In genomic region chr4:47530801-47531200, GRCh38 we compare ENCODE assay signal across 12 cellular contexts. TPM values are rescaled to one million over a fixed set of nuclear protein-coding genes. Genes with fewer than 3 reads are reported as not detected.
DNase-seq lines count a peak whose midpoint lies in the region; ATAC-seq and TF ChIP-seq lines count a peak whose summit lies in the region.
"Had no signal": no experiment of that assay in that cellular context is flagged by ENCODE, and none has a peak within 500 bp of the region (broad histone marks: within the 10 kb centered on the region; RNA-seq: fewer than 3 reads in every experiment).

No MANE protein-coding gene starts in this region.

- H3K4me3 Mint-ChIP-seq in Calu3 (ENCODE audit: low read depth, unreplicated experiment) = no peak overlapping the region
- peak overlapping the region in 1 of 2 donors; percentile 64 for H3K4me3 Mint-ChIP-seq in effector memory CD8-positive, alpha-beta T cell

- DNase-seq in Calu3 = no peak
- no peak for DNase-seq in PC-9
- DNase-seq in effector memory CD8-positive, alpha-beta T cell = no peak
- DNase-seq in sigmoid colon = no peak
- no peak for DNase-seq in sciatic nerve (ENCODE audit: low spot score)
- DNase-seq in stimulated activated naive CD4-positive, alpha-beta T cell treated with Interleukin-2 at 50 U/mL for 16 hours (lab: John Stamatoyannopoulos, UW) = no peak
- DNase-seq in mesenteric fat pad (ENCODE audit: low spot score) = no peak
- DNase-seq: activated CD4-positive, alpha-beta T cell treated with anti-CD3 and anti-CD28 coated beads for 4 hours; CD4-positive, CD25-positive, alpha-beta regulatory T cell; NCI-H2029 had no signal

- POLR2A ChIA-PET in PC-9 (lab: Charles Lee; ENCODE audit: unreplicated experiment) = no interaction called here

- H3K4me3 ChIP-seq in PC-9 (no peak overlapping the region), sigmoid colon (no peak overlapping the region)

- no peaks in the 10 kb centered on the region for H3K27me3 Mint-ChIP-seq in Calu3 (ENCODE audit: unreplicated experiment)
- H3K27me3 Mint-ChIP-seq in effector memory CD8-positive, alpha-beta T cell = no peaks in the 10 kb centered on the region
- H3K27me3 Mint-ChIP-seq: CD4-positive, CD25-positive, alpha-beta regulatory T cell had no signal

- H3K36me3 Mint-ChIP-seq in Calu3 (ENCODE audit: insufficient read depth, unreplicated experiment) = no peaks in the 10 kb centered on the region
- H3K36me3 Mint-ChIP-seq in effector memory CD8-positive, alpha-beta T cell (ENCODE audit: insufficient read depth) = peaks cover 4% of the 10 kb centered on the region

- no peaks in the 10 kb centered on the region for H3K9me2 ChIP-seq in PC-9 (ENCODE audit: insufficient read depth)

- H2AFZ ChIP-seq in PC-9 = no peak overlapping the region

- intact Hi-C loops in Calu3 (cut with micrococcal nuclease; ENCODE audit: unreplicated experiment) = loop anchor here (2.0 kb wide), 1 partner anchor 20 kb away; no protein-coding TSS in a partner anchor
- intact Hi-C loops in PC-9 (cut with micrococcal nuclease; ENCODE audit: unreplicated experiment) = loop anchor here (1.0 to 2.0 kb wide), 3 partner anchors 34 to 68 kb away; partner anchors contain the start of genes ATP10D and COMMD8
- intact Hi-C loops in sigmoid colon (cut with DNase I) = no loop called here
- intact Hi-C loops in sciatic nerve (cut with DNase I) = no loop called here

- no peak for TF ChIP-seq EP300 in sigmoid colon (IDR thresholded peaks at IDR 0.05)

- no peak for TF ChIP-seq CTCF in Calu3 (IDR thresholded peaks at IDR 0.05; ENCODE audit: unreplicated experiment)
- TF ChIP-seq CTCF in PC-9 (conservative IDR thresholded peaks at IDR 0.05) = no peak
- TF ChIP-seq CTCF in sigmoid colon (IDR thresholded peaks at IDR 0.05) = no peak

- peaks cover 14% of the 10 kb centered on the region for H3F3A ChIP-seq in PC-9 (ENCODE audit: insufficient read depth, low read depth)

- BruUV-seq in Calu3 (replicated peaks; lab: Mats Ljungman, UMichigan) (no TSS peak), PC-9 (replicated peaks; lab: Mats Ljungman, UMichigan) (no TSS peak)

- CTCF ChIA-PET in Calu3 (lab: Charles Lee) (no interaction called here), PC-9 (lab: Charles Lee) (interaction anchor here (0.6 kb wide), 1 partner anchor 343 kb away, joined by 3 read pairs; no protein-coding TSS in a partner anchor)

- H3K27me3 ChIP-seq in PC-9 (ENCODE audit: insufficient read depth, low read depth) (no peaks in the 10 kb centered on the region), sigmoid colon (no peaks in the 10 kb centered on the region)

- ATAC-seq in effector memory CD8-positive, alpha-beta T cell (replicated peaks) = no peak
- ATAC-seq in sciatic nerve (no peak), GM19351 (IDR thresholded peaks at IDR 0.05; ENCODE audit: unreplicated experiment) (no peak)

- peak overlapping the region; percentile 28 for H3K27ac Mint-ChIP-seq in Calu3 (ENCODE audit: unreplicated experiment)
- H3K27ac Mint-ChIP-seq in effector memory CD8-positive, alpha-beta T cell = peak overlapping the region; percentile 73 to 90

- H3K4me1 Mint-ChIP-seq in Calu3 (ENCODE audit: low read depth, unreplicated experiment) = peaks cover 18% of the 10 kb centered on the region
- H3K4me1 Mint-ChIP-seq in effector memory CD8-positive, alpha-beta T cell (ENCODE audit: low read depth in 2 of 2) = peaks cover 47 to 61% of the 10 kb centered on the region in 2 donors

- no peaks in the 10 kb centered on the region for H3K79me2 ChIP-seq in PC-9 (ENCODE audit: low read depth)

- peaks cover 28% of the 10 kb centered on the region for H3K36me3 ChIP-seq in PC-9 (ENCODE audit: low read depth)
- peaks cover 0 to 47% (median 0%) of the 10 kb centered on the region in 4 donors for H3K36me3 ChIP-seq in sigmoid colon

- 100% methylated on average over 1 of the region's 1 CpG for WGBS in sigmoid colon, 2 donors

- no peak for TF ChIP-seq POLR2A in sigmoid colon (IDR thresholded peaks at IDR 0.05)

- H3K27ac ChIP-seq in PC-9 (peak overlapping the region; percentile 66), sigmoid colon (peak overlapping the region in 3 of 4 donors; percentile 57 to 78 (median 73))
- H3K27ac ChIP-seq: KMS-11 had no signal

- H3K9me3 Mint-ChIP-seq in Calu3 (ENCODE audit: low read depth, unreplicated experiment) = no peaks in the 10 kb centered on the region
- no peaks in the 10 kb centered on the region for H3K9me3 Mint-ChIP-seq in effector memory CD8-positive, alpha-beta T cell

- H4K20me1 ChIP-seq in PC-9 (ENCODE audit: insufficient read depth) = no peaks in the 10 kb centered on the region

- H3K9me3 ChIP-seq in PC-9 (ENCODE audit: insufficient read depth, low read depth) (peaks cover 24% of the 10 kb centered on the region; the same call in 1 of the 2 replicates), sigmoid colon (no peaks in the 10 kb centered on the region)

- H3K4me1 ChIP-seq in PC-9 (replicated peaks; ENCODE audit: insufficient read depth) (peaks cover 28% of the 10 kb centered on the region), sigmoid colon (peaks cover 0 to 27% (median 20%) of the 10 kb centered on the region in 4 donors)

- peak overlapping the region; percentile 42; the same call in 1 of the 2 replicates for H3K4me2 ChIP-seq in PC-9
- H3K4me2 ChIP-seq: KMS-11 had no signal

RNA-seq across cellular contexts. Expression of gene ATP10D, which starts 45.7 kb away (rescaled TPM):
- total RNA-seq in Calu3 (2022) (11.0 and 13.8 TPM in 2 replicates), PC-9 (2021) (29.3 and 35.2 TPM in 2 replicates), sigmoid colon (10 to 100 TPM; 16.8 to 21.0 (median 18.7) TPM), sciatic nerve (35.9 TPM), mesenteric fat pad (15.7 TPM)
- 1 to 10 TPM in 2 of 3 donors, under 1 TPM in 1; 0.60 to 4.5 (median 1.2) TPM for polyA plus RNA-seq in sigmoid colon

Comparison
In these comparisons a context has a peak if more than half of its experiments do, and no peak if none do; other contexts are left out.
1. intact Hi-C loops: an anchor here in Calu3 (2.0 kb wide) and PC-9 (1.0 to 2.0 kb wide); none called in sigmoid colon and sciatic nerve.